ENCODE assay signal across 30 cellular contexts in genomic region chr1:26213335-26213905, GRCh38. TPM values are rescaled to one million over a fixed set of nuclear protein-coding genes. Genes with fewer than 3 reads are reported as not detected.
"Had no signal": no experiment of that assay in that cellular context is flagged by ENCODE, and none has a peak within 500 bp of the region (broad histone marks: within the 10 kb centered on the region; RNA-seq: fewer than 3 reads in every experiment).

No MANE protein-coding gene starts in this region.

- DNase-seq: cortex of kidney; effector CD8-positive, alpha-beta T cell; effector memory CD8-positive, alpha-beta T cell; endodermal cell; erythroblast; esophagus squamous epithelium; foreskin fibroblast; foreskin melanocyte; glutamatergic neuron; head of caudate nucleus; heart right ventricle; hippocampal formation; left cardiac atrium; left lung; left ventricle myocardium superior; lower lobe of right lung; mesenchymal stem cell; mucosa of descending colon; naive B cell; naive thymus-derived CD8-positive, alpha-beta T cell had no signal

RNA-seq across cellular contexts. Expression of gene CATSPER4, which starts 23.0 kb away (rescaled TPM):
- total RNA-seq: dermis microvascular lymphatic vessel endothelial cell; esophagus mucosa; esophagus squamous epithelium; gastrocnemius medialis; glomerular endothelial cell; heart right ventricle; left cardiac atrium; left lung; left ventricle myocardium superior; lower leg skin; lower lobe of right lung; lung microvascular endothelial cell; mesenteric fat pad; mucosa of descending colon; myocyte; naive thymus-derived CD8-positive, alpha-beta T cell had no signal

RNA-seq across cellular contexts. Expression of gene CNKSR1, which starts 36.1 kb away (rescaled TPM):
- total RNA-seq: dermis microvascular lymphatic vessel endothelial cell, glomerular endothelial cell, lung microvascular endothelial cell had no signal

RNA-seq across cellular contexts. Expression of gene ZNF593OS, which starts 41.8 kb away (rescaled TPM):
- total RNA-seq: dermis microvascular lymphatic vessel endothelial cell; endodermal cell; esophagus squamous epithelium; glomerular endothelial cell; heart right ventricle; kidney epithelial cell; left cardiac atrium; left lung; left ventricle myocardium superior; lower leg skin; lower lobe of right lung; lung microvascular endothelial cell; mesenteric fat pad; mesothelial cell of epicardium; mucosa of descending colon; myocyte; naive thymus-derived CD8-positive, alpha-beta T cell had no signal
